ENCODE assay signal across 29 cellular contexts in the genomic region with DNA sequence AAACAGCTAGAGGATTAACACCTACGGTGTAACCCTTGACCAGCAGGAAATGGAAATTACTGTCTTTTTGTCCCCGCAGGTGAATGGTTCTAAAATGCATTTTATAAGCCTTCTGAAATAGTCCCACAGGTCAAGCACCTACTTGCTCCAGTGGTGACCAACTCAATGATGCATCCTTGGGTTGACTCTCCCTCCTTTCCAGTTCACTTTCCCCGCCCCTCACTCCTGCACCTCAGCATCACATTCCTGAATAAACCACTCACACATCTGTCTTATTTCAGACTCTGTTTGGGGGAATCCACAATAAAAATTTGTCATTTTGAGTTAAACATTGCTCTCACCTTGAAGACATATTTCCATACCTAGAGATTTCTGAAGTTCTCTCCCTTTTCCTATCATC.
DNase-seq lines count a peak whose midpoint lies in the region; ATAC-seq, FAIRE-seq and TF ChIP-seq lines count a peak whose summit lies in the region.
"Had no signal": no experiment of that assay in that cellular context is flagged by ENCODE, and none has a peak within 500 bp of the region (broad histone marks: within the 10 kb centered on the region; RNA-seq: fewer than 3 reads in every experiment).

No MANE protein-coding gene starts in this region.

- WGBS in IMR-90 (ENCODE audit: extremely low coverage in 2 of 2, insufficient read length in 1 of 2), 2 experiments = no CpG with 5 or more reads among the region's 3 CpGs

- POLR2A ChIA-PET in IMR-90 (lab: Charles Lee; ENCODE audit: unreplicated experiment) = no interaction called here
- POLR2A ChIA-PET in T-cell (lab: Charles Lee) = no interaction called here

- H3K27ac Mint-ChIP-seq in T-cell = no peak overlapping the region
- H3K27ac Mint-ChIP-seq: B cell; CD4-positive, alpha-beta memory T cell; CD4-positive, CD25-positive, alpha-beta regulatory T cell; CD8-positive, alpha-beta memory T cell had no signal

- no peaks in the 10 kb centered on the region for H3K9me3 Mint-ChIP-seq in T-cell

- no peaks in the 10 kb centered on the region for H3K9me1 ChIP-seq in IMR-90 (ENCODE audit: insufficient read depth, low read length)
- H3K9me1 ChIP-seq in keratinocyte (ENCODE audit: control insufficient read depth, extremely low read depth, insufficient read depth, low read length) = no peaks in the 10 kb centered on the region

- H3K4me3 Mint-ChIP-seq in T-cell = no peak overlapping the region
- H3K4me3 Mint-ChIP-seq: B cell; CD4-positive, alpha-beta memory T cell; CD4-positive, CD25-positive, alpha-beta regulatory T cell; CD8-positive, alpha-beta memory T cell had no signal

- H3K9ac ChIP-seq in IMR-90 (ENCODE audit: low read depth, low read length) (no peak overlapping the region), keratinocyte (ENCODE audit: control insufficient read depth, extremely low read depth, insufficient read depth, low read length) (no peak overlapping the region)
- H3K9ac ChIP-seq: BLaER1 treated with 17β-estradiol and CSF1 and Interleukin-3, amounts not matched to agents 10 nM and 100 nM had no signal

- H4K91ac ChIP-seq in IMR-90 (ENCODE audit: insufficient read depth, low read depth, low read length) = no peak overlapping the region

- H2AFZ ChIP-seq in IMR-90 (replicated peaks; ENCODE audit: low read length, poor library complexity) (no peak overlapping the region), keratinocyte (ENCODE audit: control insufficient read depth, low read length) (no peak overlapping the region)

- no peak overlapping the region for H3K4me3 ChIP-seq in IMR-90 (ENCODE audit: insufficient read depth, low read depth, low read length)
- H3K4me3 ChIP-seq in RWPE2 (ENCODE audit: severe bottlenecking) = no peak overlapping the region
- H3K4me3 ChIP-seq in epithelial cell of esophagus (ENCODE audit: low read length) = no peak overlapping the region
- H3K4me3 ChIP-seq in keratinocyte (ENCODE audit: control insufficient read depth in 2 of 3, extremely low read depth in 1 of 3, insufficient read depth in 2 of 3, low read depth in 1 of 3, low read length in 3 of 3) = no peak overlapping the region
- H3K4me3 ChIP-seq: BLaER1 treated with 17β-estradiol and CSF1 and Interleukin-3, amounts not matched to agents 10 nM and 100 nM; GM12878 had no signal

- intact Hi-C loops in IMR-90 (cut with micrococcal nuclease) (no loop called here), left cardiac atrium (cut with DNase I) (no loop called here)

- TF ChIP-seq CTCF in IMR-90 (conservative IDR thresholded peaks at IDR 0.05; ENCODE audit: low read depth, low read length) (no peak), RWPE2 (IDR thresholded peaks at IDR 0.05; ENCODE audit: poor library complexity, severe bottlenecking) (no peak), epithelial cell of esophagus (IDR thresholded peaks at IDR 0.05; ENCODE audit: insufficient read depth, low read depth, low read length, missing control alignments) (no peak), keratinocyte (optimal IDR thresholded peaks at IDR 0.05 in 1 of 3, IDR thresholded peaks at IDR 0.05 in 1 of 3, conservative IDR thresholded peaks at IDR 0.05 in 1 of 3; ENCODE audit: extremely low read depth in 1 of 3, insufficient read depth in 2 of 3, low read length in 3 of 3) (no peak)

- H3K79me2 ChIP-seq in keratinocyte (ENCODE audit: control insufficient read depth, insufficient read depth, low read length) = no peaks in the 10 kb centered on the region

- H3K14ac ChIP-seq in IMR-90 (replicated peaks; ENCODE audit: low read depth, low read length) = no peak overlapping the region

- BruUV-seq in IMR-90 (replicated peaks; lab: Mats Ljungman, UMichigan) = no TSS peak

- no peaks in the 10 kb centered on the region for H4K20me1 ChIP-seq in IMR-90 (ENCODE audit: insufficient read depth, low read length)
- H4K20me1 ChIP-seq in keratinocyte (ENCODE audit: control insufficient read depth, extremely low read depth, insufficient read depth, low read length) = no peaks in the 10 kb centered on the region

- no peak overlapping the region for H3K27ac ChIP-seq in IMR-90 (ENCODE audit: insufficient read depth, low read length)
- H3K27ac ChIP-seq in RWPE2 (ENCODE audit: poor library complexity, severe bottlenecking) = no peak overlapping the region
- no peak overlapping the region for H3K27ac ChIP-seq in keratinocyte (ENCODE audit: control insufficient read depth, insufficient read depth, low read length)
- H3K27ac ChIP-seq: BLaER1 treated with 17β-estradiol and CSF1 and Interleukin-3, amounts not matched to agents 10 nM and 100 nM; C4-2B had no signal

- no peak overlapping the region for H4K5ac ChIP-seq in IMR-90 (ENCODE audit: low read depth, low read length)

- no peak overlapping the region for H2AK9ac ChIP-seq in IMR-90 (replicated peaks; ENCODE audit: low read depth, low read length, poor library complexity)

- H3K4me1 ChIP-seq in IMR-90 (ENCODE audit: control insufficient read depth, insufficient read depth, low read length) (no peaks in the 10 kb centered on the region), RWPE2 (ENCODE audit: insufficient read depth, poor library complexity, severe bottlenecking) (peaks cover 7% of the 10 kb centered on the region), keratinocyte (ENCODE audit: control insufficient read depth, extremely low read depth, insufficient read depth, low read length) (peaks cover 6% of the 10 kb centered on the region)

- H3K4me2 ChIP-seq in IMR-90 (ENCODE audit: low read depth, low read length) (no peak overlapping the region), keratinocyte (ENCODE audit: control insufficient read depth, extremely low read depth, insufficient read depth, low read depth, low read length) (peak overlapping the region; percentile 12)
- H3K4me2 ChIP-seq: BLaER1 treated with 17β-estradiol and CSF1 and Interleukin-3, amounts not matched to agents 10 nM and 100 nM had no signal

- DNase-seq in IMR-90 = no peak
- DNase-seq in RWPE2 (ENCODE audit: low spot score) = no peak
- peak; percentile 64 for DNase-seq in epithelial cell of esophagus (ENCODE audit: low read depth)
- no peak for DNase-seq in keratinocyte (ENCODE audit: low read depth, low spot score)
- no peak for DNase-seq in T-cell
- no peak for DNase-seq in CD1c-positive myeloid dendritic cell (ENCODE audit: extremely low spot score)
- no peak for DNase-seq in left cardiac atrium
- no peak for DNase-seq in AG20443 (ENCODE audit: low spot score)
- DNase-seq: 8988T; ACHN; AML-193; CD4-positive, alpha-beta memory T cell; CD4-positive, CD25-positive, alpha-beta regulatory T cell; CD8-positive, alpha-beta memory T cell; COR-L47; DMS 273 treated with DMSO at 0.1 percent for 48 hours; DMS153; DMS53; DMS79; DND-41; EL; GDM1 had no signal

- no peak overlapping the region for H2AK5ac ChIP-seq in IMR-90 (ENCODE audit: low read depth, low read length)

- no peak overlapping the region for H3K18ac ChIP-seq in IMR-90 (ENCODE audit: low read depth, low read length)

- no peak for ATAC-seq in IMR-90 (ENCODE audit: low read depth)
- ATAC-seq in RWPE2 (ENCODE audit: low read depth) = peak; percentile 62; the same call in 2 of the 3 replicates
- ATAC-seq in T-cell (replicated peaks in 1 of 4) = no peak
- no peak for ATAC-seq in left cardiac atrium
- ATAC-seq: GM12878 had no signal

- TF ChIP-seq POLR2A in IMR-90 (IDR thresholded peaks at IDR 0.05; ENCODE audit: low read depth, low read length) = no peak

- no peak overlapping the region for H2BK5ac ChIP-seq in IMR-90 (ENCODE audit: low read depth, low read length, poor library complexity, severe bottlenecking)

- no peak for TF ChIP-seq RAD21 in IMR-90 (IDR thresholded peaks at IDR 0.05; ENCODE audit: low read length)

- H3K23ac ChIP-seq in IMR-90 (ENCODE audit: low read depth, low read length) = no peak overlapping the region

- H3K36me3 ChIP-seq in IMR-90 (ENCODE audit: control insufficient read depth, insufficient read depth, low read length) (peaks cover 15% of the 10 kb centered on the region), RWPE2 (ENCODE audit: low read depth) (no peaks in the 10 kb centered on the region), keratinocyte (ENCODE audit: control insufficient read depth in 2 of 2, extremely low read depth in 1 of 2, insufficient read depth in 2 of 2, low read length in 2 of 2) (no peaks in the 10 kb centered on the region)
- H3K36me3 ChIP-seq: BLaER1 treated with 17β-estradiol and CSF1 and Interleukin-3, amounts not matched to agents 10 nM and 100 nM had no signal

- H3K4ac ChIP-seq in IMR-90 (ENCODE audit: low read depth, low read length) = 0 out of 2 replicates have a peak overlapping the region, but pooled peaks have one; percentile 26

- CTCF ChIA-PET in IMR-90 (lab: Yijun Ruan, JAX) (no interaction called here), T-cell (lab: Charles Lee) (no interaction called here)

- H4K8ac ChIP-seq in IMR-90 (ENCODE audit: low read depth in 2 of 2, low read length in 2 of 2) = no peak overlapping the region

- FAIRE-seq in keratinocyte (lab: Jason Lieb, UNC) = peak; percentile 52
- FAIRE-seq: A204.1, GM12878, GM12892, GM18507 had no signal

- H3K79me1 ChIP-seq in IMR-90 (ENCODE audit: low read depth in 1 of 2, low read length in 2 of 2) = no peaks in the 10 kb centered on the region

- H3K27me3 ChIP-seq in IMR-90 (ENCODE audit: control insufficient read depth, insufficient read depth, low read length) = no peaks in the 10 kb centered on the region
- H3K27me3 ChIP-seq in RWPE2 (ENCODE audit: insufficient read depth, poor library complexity, severe bottlenecking) = no peaks in the 10 kb centered on the region
- H3K27me3 ChIP-seq in keratinocyte (ENCODE audit: control insufficient read depth, extremely low read depth, insufficient read depth, low read length) = no peaks in the 10 kb centered on the region

- dilution Hi-C loops in IMR-90 (cut with HindIII; ENCODE audit: low sequenced_read_pairs, unreplicated experiment) (no loop called here), keratinocyte (cut with MboI; ENCODE audit: extremely low pct_ligation_motif_present, low sequenced_read_pairs) (no loop called here)

- peaks cover 14% of the 10 kb centered on the region for H3K36me3 Mint-ChIP-seq in T-cell
- H3K36me3 Mint-ChIP-seq: CD4-positive, CD25-positive, alpha-beta regulatory T cell had no signal

- H3K9me3 ChIP-seq in IMR-90 (ENCODE audit: control insufficient read depth, insufficient read depth, low read length) (no peaks in the 10 kb centered on the region), RWPE2 (ENCODE audit: severe bottlenecking) (no peaks in the 10 kb centered on the region), keratinocyte (ENCODE audit: control insufficient read depth, low read depth, low read length) (no peaks in the 10 kb centered on the region)

- H2BK120ac ChIP-seq in IMR-90 (ENCODE audit: low read depth, low read length) = no peak overlapping the region

- H2BK20ac ChIP-seq in IMR-90 (ENCODE audit: low read depth, low read length) = no peak overlapping the region

- in situ Hi-C loops in IMR-90 (cut with MboI; ENCODE audit: low sequenced_read_pairs) = no loop called here

- no peak overlapping the region for H3K56ac ChIP-seq in IMR-90 (ENCODE audit: extremely low read depth, insufficient read depth, low read length)

- no peaks in the 10 kb centered on the region for H3K4me1 Mint-ChIP-seq in T-cell
- H3K4me1 Mint-ChIP-seq: B cell; CD4-positive, alpha-beta memory T cell; CD4-positive, CD25-positive, alpha-beta regulatory T cell; CD8-positive, alpha-beta memory T cell had no signal

- H3K27me3 Mint-ChIP-seq in T-cell = peaks cover 0 to 7% of the 10 kb centered on the region in 2 donors
- H3K27me3 Mint-ChIP-seq: CD4-positive, alpha-beta memory T cell; CD4-positive, CD25-positive, alpha-beta regulatory T cell had no signal

- H2BK15ac ChIP-seq in IMR-90 (ENCODE audit: low read depth, low read length) = no peak overlapping the region
